Comparison of ENCODE assay signal across 9 cellular contexts in genomic region chr6:110816677-110817076, GRCh38. TPM values are rescaled to one million over a fixed set of nuclear protein-coding genes. Genes with fewer than 3 reads are reported as not detected.
DNase-seq lines count a peak whose midpoint lies in the region; ATAC-seq, FAIRE-seq and TF ChIP-seq lines count a peak whose summit lies in the region.
"Had no signal": no experiment of that assay in that cellular context is flagged by ENCODE, and none has a peak within 500 bp of the region (broad histone marks: within the 10 kb centered on the region; RNA-seq: fewer than 3 reads in every experiment).

No MANE protein-coding gene starts in this region.

- 31% methylated on average over 3 of the region's 4 CpGs for WGBS in K562 (ENCODE audit: insufficient coverage, low coverage, missing lambda C conversion rate)
- WGBS in spleen, 5 donors: 26 to 49% (median 35%) methylated on average over 4 of the region's 4 CpGs
- WGBS in neuronal stem cell (ENCODE audit: extremely low coverage in 2 of 2, insufficient read length in 2 of 2, insufficient replicate concordance in 1 of 2), 2 donors: no CpG with 5 or more reads among the region's 4 CpGs

- CTCF ChIA-PET in K562 (lab: Yijun Ruan, JAX; ENCODE audit: low intra/inter-chr PET ratio): no interaction called here

- in situ Hi-C loops in K562 (cut with MboI): no loop called here

- TF ChIP-seq CTCF in NB4 (IDR thresholded peaks at IDR 0.05; ENCODE audit: low read depth, low read length) (no peak), K562 (IDR thresholded peaks at IDR 0.05 in 2 of 3, conservative IDR thresholded peaks at IDR 0.05 in 1 of 3; ENCODE audit: insufficient read depth in 2 of 3, low read depth in 1 of 3, low read length in 3 of 3) (no peak), spleen (IDR thresholded peaks at IDR 0.05 in 8 of 11, conservative IDR thresholded peaks at IDR 0.05 in 3 of 11) (no peak), foreskin fibroblast (IDR thresholded peaks at IDR 0.05; ENCODE audit: low read depth, low read length) (no peak)

- no peak overlapping the region for H2AK5ac ChIP-seq in neuronal stem cell (ENCODE audit: low read depth, low read length)

- H3K27ac ChIP-seq in K562 (ENCODE audit: extremely low read depth, low read depth, low read length): peak overlapping the region; percentile 100
- H3K27ac ChIP-seq in spleen: peak overlapping the region in 7 of 8 donors; percentile 92 to 99 (median 98)
- no peak overlapping the region for H3K27ac ChIP-seq in neuronal stem cell (replicated peaks; ENCODE audit: low read length)

- peak overlapping the region; percentile 40 to 93; a peak in 3 of 4 replicates for H3K9ac ChIP-seq in K562 (ENCODE audit: insufficient read depth in 1 of 2, low read depth in 2 of 2, low read length in 2 of 2)
- no peak overlapping the region for H3K9ac ChIP-seq in neuronal stem cell (ENCODE audit: low read depth, low read length, poor library complexity)

- H3K9me3 ChIP-seq in K562 (replicated peaks; ENCODE audit: control insufficient read depth, insufficient read depth, low read depth, low read length) (no peaks in the 10 kb centered on the region), spleen (no peaks in the 10 kb centered on the region), neuronal stem cell (replicated peaks in 1 of 2; ENCODE audit: control insufficient read depth in 2 of 2, insufficient read depth in 1 of 2, low read depth in 1 of 2, low read length in 2 of 2) (no peaks in the 10 kb centered on the region)

- BruUV-seq in K562 (replicated peaks; lab: Mats Ljungman, UMichigan): no TSS peak

- peaks cover 7% of the 10 kb centered on the region; the same call in 1 of the 2 replicates for H4K20me1 ChIP-seq in K562 (replicated peaks; ENCODE audit: control insufficient read depth, insufficient read depth, low read length)

- no peak overlapping the region for H2BK5ac ChIP-seq in neuronal stem cell (ENCODE audit: low read length)

- H4K8ac ChIP-seq in neuronal stem cell (ENCODE audit: low read depth, low read length): no peak overlapping the region

- peak; percentile 26 for DNase-seq in NK-92 treated with Interleukin-12 subunit alpha and Interleukin-12 subunit beta, amount 100 ng/mL, for 24 hours (lab: John Stamatoyannopoulos, UW)
- DNase-seq in NK-92 (lab: John Stamatoyannopoulos, UW; ENCODE audit: unreplicated experiment): no peak
- DNase-seq in NB4 (ENCODE audit: low read depth): peak; percentile 73
- peak in 1 of 4 experiments; percentile 20 for DNase-seq in K562 (ENCODE audit: extremely low read depth in 1 of 4, low spot score in 3 of 4)
- DNase-seq in spleen: no peak
- DNase-seq in neuronal stem cell (ENCODE audit: low spot score): no peak
- DNase-seq in COR-L47 (lab: John Stamatoyannopoulos, UW): no peak
- no peak for DNase-seq in foreskin fibroblast

- no peak for TF ChIP-seq EP300 in K562 (IDR thresholded peaks at IDR 0.05; ENCODE audit: low read length)

- peaks cover 25% of the 10 kb centered on the region for H3K79me2 ChIP-seq in K562 (ENCODE audit: control insufficient read depth, insufficient read depth, low read length)

- no peak for FAIRE-seq in K562 (lab: Jason Lieb, UNC)
- FAIRE-seq: HTR-8/SVneo had no signal

- peak overlapping the region; percentile 99 for H3K4me2 ChIP-seq in K562 (ENCODE audit: insufficient read depth, low read length)
- no peak overlapping the region for H3K4me2 ChIP-seq in neuronal stem cell (ENCODE audit: insufficient read depth, low read length, poor library complexity, severe bottlenecking)

- ATAC-seq in K562: no peak

- TF ChIP-seq POLR2A in NB4 (IDR thresholded peaks at IDR 0.05; ENCODE audit: extremely low read depth, insufficient read length): no peak
- no peak for TF ChIP-seq POLR2A in K562 (conservative IDR thresholded peaks at IDR 0.05)
- no peak for TF ChIP-seq POLR2A in spleen (IDR thresholded peaks at IDR 0.05)

- no peak overlapping the region for H2BK120ac ChIP-seq in neuronal stem cell (ENCODE audit: low read depth, low read length)

- no peak overlapping the region for H4K91ac ChIP-seq in neuronal stem cell (ENCODE audit: low read depth, low read length, poor library complexity)

- no peaks in the 10 kb centered on the region for H3K27me3 ChIP-seq in K562 (ENCODE audit: control insufficient read depth in 2 of 2, insufficient read depth in 2 of 2, low read length in 2 of 2)
- H3K27me3 ChIP-seq in spleen (replicated peaks in 1 of 7): no peaks in the 10 kb centered on the region
- no peaks in the 10 kb centered on the region for H3K27me3 ChIP-seq in neuronal stem cell (ENCODE audit: control insufficient read depth in 3 of 3, insufficient read depth in 3 of 3, low read depth in 1 of 3, low read length in 3 of 3)

- H3K9me1 ChIP-seq in K562 (ENCODE audit: control insufficient read depth, insufficient read depth, low read length): no peaks in the 10 kb centered on the region

- no peak overlapping the region for H3K18ac ChIP-seq in neuronal stem cell (ENCODE audit: low read length)

- no peak overlapping the region for H2BK15ac ChIP-seq in neuronal stem cell (ENCODE audit: low read length)

- H2AFZ ChIP-seq in K562 (ENCODE audit: low read depth, low read length): peak overlapping the region; percentile 87
- no peak overlapping the region for H2AFZ ChIP-seq in neuronal stem cell (ENCODE audit: low read length)

- H3K4me1 ChIP-seq in K562 (replicated peaks in 1 of 2; ENCODE audit: control insufficient read depth in 2 of 2, insufficient read depth in 2 of 2, low read length in 2 of 2) (peaks cover 23 to 44% of the 10 kb centered on the region in 2 experiments), spleen (peaks cover 15 to 52% (median 28%) of the 10 kb centered on the region in 6 donors), neuronal stem cell (ENCODE audit: control insufficient read depth in 2 of 2, insufficient read depth in 1 of 2, low read depth in 1 of 2, low read length in 2 of 2) (peaks cover 3% of the 10 kb centered on the region in 2 donors)

- H3K4ac ChIP-seq in neuronal stem cell (ENCODE audit: low read length): no peak overlapping the region

- POLR2A ChIA-PET in K562 (lab: Yijun Ruan, JAX): interaction anchor here (0.8 to 4.4 kb wide), 9 partner anchors 10 to 142 kb away, joined by 3 to 125 read pairs (median 5); partner anchors contain the start of genes AMD1 and GTF3C6

- intact Hi-C loops in K562 (cut with micrococcal nuclease) (no loop called here), spleen (cut with DNase I; ENCODE audit: low total_unique reads) (loop anchor here (1.0 to 10.0 kb wide), 3 partner anchors 60 to 138 kb away; partner anchors contain the start of gene GTF3C6)

- no peak overlapping the region for H3K14ac ChIP-seq in neuronal stem cell (ENCODE audit: low read length)

- H3K4me3 ChIP-seq in NB4 (ENCODE audit: low read depth, low read length) (peak overlapping the region; percentile 90), K562 (no peak overlapping the region; the same call in 1 of the 2 replicates), spleen (peak overlapping the region in 3 of 8 donors; percentile 85 to 95 (median 93)), neuronal stem cell (ENCODE audit: low read length in 2 of 2) (no peak overlapping the region), foreskin fibroblast (ENCODE audit: low read depth in 1 of 2, low read length in 2 of 2) (no peak overlapping the region)

- H3K36me3 ChIP-seq in K562 (ENCODE audit: control insufficient read depth, insufficient read depth, low read length) (no peaks in the 10 kb centered on the region), spleen (no peaks in the 10 kb centered on the region), neuronal stem cell (replicated peaks in 1 of 2; ENCODE audit: control insufficient read depth in 2 of 2, insufficient read depth in 2 of 2, low read length in 2 of 2) (no peaks in the 10 kb centered on the region)

- H3K79me1 ChIP-seq in neuronal stem cell (ENCODE audit: low read depth, low read length): peaks cover 2% of the 10 kb centered on the region

- no peak overlapping the region for H2BK12ac ChIP-seq in neuronal stem cell (ENCODE audit: low read length)

- TF ChIP-seq RAD21 in K562 (CRISPR knock-in tag; conservative IDR thresholded peaks at IDR 0.05 in 1 of 2, IDR thresholded peaks at IDR 0.05 in 1 of 2): no peak

- no peak overlapping the region for H3K23ac ChIP-seq in neuronal stem cell (ENCODE audit: low read depth, low read length, poor library complexity)

RNA-seq across cellular contexts. Expression of gene CDK19, which starts 1.4 kb away (rescaled TPM):
- total RNA-seq in K562 (2011; cell fraction: chromatin; rRNA removed; ENCODE audit: low replicate concordance): 16.2 and 38.5 TPM in 2 replicates
- 8.5 and 12.4 TPM in 2 replicates for total RNA-seq in K562 (2011; cell fraction: nucleolus; rRNA removed)
- 27.5 and 37.6 TPM in 2 replicates for total RNA-seq in K562 (2011; cell fraction: nucleoplasm; rRNA removed)
- 3.9 and 4.1 TPM in 2 replicates for total RNA-seq in K562 (2014; rRNA removed)
- 8.6 and 10.1 TPM in 2 replicates for total RNA-seq in K562 (2014; rRNA removed; fragmentation: Illumina TruSeq; extraction: Trizol)
- 6.2 and 6.7 TPM in 2 replicates for total RNA-seq in K562 (2015; rRNA removed; fragmentation: Illumina TruSeq; extraction: Trizol)
- total RNA-seq in K562 (2021): 9.3 and 10.6 TPM in 2 replicates
- polyA plus RNA-seq in K562 (2011; rRNA removed): 15.2 and 15.4 TPM in 2 replicates
- polyA plus RNA-seq in K562 (2011; cell fraction: cytosol; rRNA removed): 2.8 and 7.8 TPM in 2 replicates
- polyA plus RNA-seq in K562 (2011; cell fraction: nucleus; rRNA removed): 10.1 and 14.7 TPM in 2 replicates
- polyA plus RNA-seq in K562 (2012): 8.9 and 16.6 TPM in 2 replicates
- polyA plus RNA-seq in K562 (2014; fragmentation: Illumina TruSeq; extraction: Trizol): 8.8 and 9.0 TPM in 2 replicates
- polyA plus RNA-seq in K562 (2014; fragmentation: Nextera tagmentation; extraction: Ambion mirVana): 1 to 10 TPM; 3.8 to 4.0 TPM
- 7.4 and 8.4 TPM in 2 replicates for polyA plus RNA-seq in K562 (2014; rRNA removed)
- 9.9 and 13.3 TPM in 2 replicates for polyA minus RNA-seq in K562 (2011; rRNA and poly(A)+ RNA removed)
- 3.5 and 4.3 TPM in 2 replicates for polyA minus RNA-seq in K562 (2011; cell fraction: cytosol; rRNA and poly(A)+ RNA removed)
- 4.0 and 7.8 TPM in 2 replicates for polyA minus RNA-seq in K562 (2011; cell fraction: nucleus; rRNA and poly(A)+ RNA removed)
- 10 to 100 TPM; 19.0 to 29.8 (median 24.2) TPM for total RNA-seq in spleen
- 1 to 10 TPM; 7.9 to 9.3 (median 8.4) TPM for polyA plus RNA-seq in spleen
- 18.7 TPM for polyA plus RNA-seq in neuronal stem cell (2013, experiment 1 of 2)
- polyA plus RNA-seq in neuronal stem cell (2013, experiment 2 of 2): 19.5 TPM

RNA-seq across cellular contexts. Expression of gene AMD1, which starts 57.9 kb away (rescaled TPM):
- total RNA-seq in K562 (2011; cell fraction: chromatin; rRNA removed; ENCODE audit: low replicate concordance): 57.6 and 170 TPM in 2 replicates
- 35.2 and 38.2 TPM in 2 replicates for total RNA-seq in K562 (2011; cell fraction: nucleolus; rRNA removed)
- total RNA-seq in K562 (2011; cell fraction: nucleoplasm; rRNA removed): 79.6 and 136 TPM in 2 replicates
- total RNA-seq in K562 (2014; rRNA removed) (69.7 and 69.8 TPM in 2 replicates), K562 (2014; rRNA removed; fragmentation: Illumina TruSeq; extraction: Trizol) (151 and 159 TPM in 2 replicates), K562 (2015; rRNA removed; fragmentation: Illumina TruSeq; extraction: Trizol) (131 and 142 TPM in 2 replicates), K562 (2021) (84.1 and 89.4 TPM in 2 replicates), spleen (100 to 1,000 TPM in 1 of 7 donors, 10 to 100 TPM in 6; 44.8 to 102 (median 64.0) TPM)
- polyA plus RNA-seq in K562 (2011; rRNA removed) (60.6 and 88.0 TPM in 2 replicates), K562 (2014; fragmentation: Illumina TruSeq; extraction: Trizol) (91.7 and 109 TPM in 2 replicates), K562 (2014; fragmentation: Nextera tagmentation; extraction: Ambion mirVana) (10 to 100 TPM; 82.1 to 85.6 TPM), K562 (2014; rRNA removed) (57.4 and 60.0 TPM in 2 replicates), spleen (10 to 100 TPM; 20.7 to 44.9 (median 31.4) TPM)
- polyA plus RNA-seq in K562 (2011; cell fraction: cytosol; rRNA removed): 15.3 and 33.6 TPM in 2 replicates
- 26.7 and 40.6 TPM in 2 replicates for polyA plus RNA-seq in K562 (2011; cell fraction: nucleus; rRNA removed)
- 43.8 and 61.9 TPM in 2 replicates for polyA plus RNA-seq in K562 (2012)
- polyA minus RNA-seq in K562 (2011; rRNA and poly(A)+ RNA removed): 135 and 160 TPM in 2 replicates
- polyA minus RNA-seq in K562 (2011; cell fraction: cytosol; rRNA and poly(A)+ RNA removed): 38.9 and 71.3 TPM in 2 replicates
- 38.1 and 58.3 TPM in 2 replicates for polyA minus RNA-seq in K562 (2011; cell fraction: nucleus; rRNA and poly(A)+ RNA removed)
- 101 TPM for polyA plus RNA-seq in neuronal stem cell (2013, experiment 1 of 2)
- 111 TPM for polyA plus RNA-seq in neuronal stem cell (2013, experiment 2 of 2)

Comparison
In these comparisons a context has a peak if more than half of its experiments do, and no peak if none do; other contexts are left out.
1. DNase-seq: peak in NK-92 treated with Interleukin-12 subunit alpha and Interleukin-12 subunit beta, amount 100 ng/mL, for 24 hours (single experiment) and NB4 (single experiment); none in NK-92 (single experiment), spleen (single experiment), neuronal stem cell (single experiment), COR-L47 (single experiment) and foreskin fibroblast (0 of 2).